In the genomic region with DNA sequence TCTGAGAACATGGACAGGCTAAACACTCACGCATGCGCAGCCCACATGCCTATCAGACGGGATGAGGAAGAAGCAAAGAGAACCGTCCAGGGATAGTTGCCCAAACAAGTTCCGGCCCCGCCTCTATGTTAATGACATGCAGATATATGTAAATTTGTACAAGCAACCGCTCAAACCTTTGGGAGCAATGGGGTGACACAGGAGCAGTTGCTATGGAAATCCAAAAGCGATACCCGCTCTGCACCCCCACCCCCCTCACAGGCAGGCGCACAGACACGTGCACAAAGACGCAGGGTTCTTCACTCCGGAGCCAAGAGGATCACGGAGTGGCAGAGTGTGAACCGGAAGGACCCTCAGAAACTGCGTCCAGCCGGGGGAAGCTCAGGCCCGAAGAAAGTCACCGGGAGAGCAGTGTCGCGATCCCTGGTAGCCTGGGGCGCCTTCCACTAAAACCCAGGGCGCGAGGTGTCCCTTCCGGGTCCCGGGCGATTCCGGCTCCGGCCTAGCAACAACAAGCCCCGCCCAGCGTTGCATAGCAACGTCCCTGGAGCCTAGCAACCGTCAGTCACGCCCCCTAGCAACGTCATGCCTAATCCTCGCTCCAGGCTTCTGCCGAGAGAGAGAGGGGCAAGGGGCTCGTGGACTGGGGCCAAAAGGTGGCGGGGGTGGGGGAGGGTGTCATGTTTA, we compare ENCODE assay signal across 8 cellular contexts. TPM values are rescaled to one million over a fixed set of nuclear protein-coding genes. Genes with fewer than 3 reads are reported as not detected.
A peak's percentile ranks its signal among the peaks of the same experiment; 100 is the strongest.
DNase-seq lines count a peak whose midpoint lies in the region; ATAC-seq and TF ChIP-seq lines count a peak whose summit lies in the region.

No MANE protein-coding gene starts in this region.

- peak overlapping the region; percentile 71 for H3K9ac ChIP-seq in IMR-90 (ENCODE audit: low read depth, low read length)

- peak overlapping the region; percentile 66 for H2BK5ac ChIP-seq in IMR-90 (ENCODE audit: low read depth, low read length, poor library complexity, severe bottlenecking)

- peak overlapping the region; percentile 91 for H3K4me2 ChIP-seq in IMR-90 (ENCODE audit: low read depth, low read length)

- WGBS in IMR-90 (ENCODE audit: extremely low coverage in 2 of 2, insufficient read length in 1 of 2), 2 experiments, result 2% methylated on average over 10 of the region's 39 CpGs; no CpG with 5 or more reads in 1 of the 2 experiments

- peak overlapping the region; percentile 91 for H3K56ac ChIP-seq in IMR-90 (ENCODE audit: extremely low read depth, insufficient read depth, low read length)

- no peaks in the 10 kb centered on the region for H3K9me3 ChIP-seq in IMR-90 (ENCODE audit: control insufficient read depth, insufficient read depth, low read length)

- peak overlapping the region; percentile 97 for H2AK9ac ChIP-seq in IMR-90 (replicated peaks; ENCODE audit: low read depth, low read length, poor library complexity)

- no peaks in the 10 kb centered on the region for H3K9me3 Mint-ChIP-seq in Calu3 (ENCODE audit: low read depth, unreplicated experiment)
- H3K9me3 Mint-ChIP-seq in neural crest cell, result no peaks in the 10 kb centered on the region
- no peaks in the 10 kb centered on the region for H3K9me3 Mint-ChIP-seq in stimulated activated naive CD8-positive, alpha-beta T cell treated with anti-CD3 and anti-CD28 coated beads, Interleukin-15, amount 100 ng/mL, for 72 hours

- in situ Hi-C loops in IMR-90 (cut with MboI; ENCODE audit: low sequenced_read_pairs), result loop anchor here (5.0 kb wide), 1 partner anchor 126 kb away; no protein-coding TSS in a partner anchor

- H3K27ac Mint-ChIP-seq in Calu3 (ENCODE audit: unreplicated experiment) (peak overlapping the region; percentile 80), neural crest cell (ENCODE audit: unreplicated experiment) (peak overlapping the region; percentile 95)
- H3K27ac Mint-ChIP-seq in stimulated activated naive CD8-positive, alpha-beta T cell treated with anti-CD3 and anti-CD28 coated beads, Interleukin-15, amount 100 ng/mL, for 72 hours, result peak overlapping the region; percentile 84 to 92

- H3K4me3 Mint-ChIP-seq in Calu3 (ENCODE audit: low read depth, unreplicated experiment) (peak overlapping the region; percentile 73), neural crest cell (peak overlapping the region; percentile 96)
- H3K4me3 Mint-ChIP-seq in stimulated activated naive CD8-positive, alpha-beta T cell treated with anti-CD3 and anti-CD28 coated beads, Interleukin-15, amount 100 ng/mL, for 72 hours, result peak overlapping the region; percentile 83 to 88

- H3K23ac ChIP-seq in IMR-90 (ENCODE audit: low read depth, low read length), result peak overlapping the region; percentile 95

- peak overlapping the region; percentile 97 for H3K4ac ChIP-seq in IMR-90 (ENCODE audit: low read depth, low read length)

- CTCF ChIA-PET in Calu3 (lab: Charles Lee), result interaction anchor here (0.9 to 2.6 kb wide), 30 partner anchors 10 to 607 kb away, joined by 3 to 30 read pairs (median 7); partner anchors contain the start of genes ADGRB2 and PEF1
- CTCF ChIA-PET in IMR-90 (lab: Yijun Ruan, JAX), result interaction anchor here (0.7 to 2.1 kb wide), 16 partner anchors 10 to 366 kb away, joined by 3 to 11 read pairs (median 3); partner anchors contain the start of gene COL16A1

- H3K79me1 ChIP-seq in IMR-90 (ENCODE audit: low read depth in 1 of 2, low read length in 2 of 2), result peaks cover 0 to 16% of the 10 kb centered on the region in 2 experiments; a peak in 2 of 4 replicates

- TSS peak; percentile 87 for BruUV-seq in Calu3 (replicated peaks; lab: Mats Ljungman, UMichigan)
- BruUV-seq in IMR-90 (replicated peaks; lab: Mats Ljungman, UMichigan), result no TSS peak

- H3K18ac ChIP-seq in IMR-90 (ENCODE audit: low read depth, low read length), result peak overlapping the region; percentile 58

- peak overlapping the region; percentile 66 for H4K5ac ChIP-seq in IMR-90 (ENCODE audit: low read depth, low read length)

- no peak for TF ChIP-seq CTCF in Calu3 (IDR thresholded peaks at IDR 0.05; ENCODE audit: unreplicated experiment)
- TF ChIP-seq CTCF in IMR-90 (conservative IDR thresholded peaks at IDR 0.05; ENCODE audit: low read depth, low read length), result no peak
- no peak for TF ChIP-seq CTCF in foreskin fibroblast (IDR thresholded peaks at IDR 0.05; ENCODE audit: low read depth, low read length)
- no peak for TF ChIP-seq CTCF in neural crest cell (conservative IDR thresholded peaks at IDR 0.05)

- ATAC-seq in GM21447 (IDR thresholded peaks at IDR 0.05; ENCODE audit: unreplicated experiment), result peak; percentile 77
- peak; percentile 71 for ATAC-seq in IMR-90 (ENCODE audit: low read depth)
- peak; percentile 83 for ATAC-seq in stimulated activated naive CD8-positive, alpha-beta T cell treated with anti-CD3 and anti-CD28 coated beads, Interleukin-15, amount 100 ng/mL, for 72 hours

- no peaks in the 10 kb centered on the region for H3K27me3 ChIP-seq in IMR-90 (ENCODE audit: control insufficient read depth, insufficient read depth, low read length)

- peaks cover 4% of the 10 kb centered on the region for H3K4me1 ChIP-seq in IMR-90 (ENCODE audit: control insufficient read depth, insufficient read depth, low read length)

- peak overlapping the region; percentile 60; the same call in 1 of the 2 replicates for H2BK20ac ChIP-seq in IMR-90 (ENCODE audit: low read depth, low read length)

- TF ChIP-seq POLR2A in IMR-90 (IDR thresholded peaks at IDR 0.05; ENCODE audit: low read depth, low read length), result peak; percentile 50; the same call in 1 of the 2 replicates

- peaks cover 11% of the 10 kb centered on the region for H4K20me1 ChIP-seq in IMR-90 (ENCODE audit: insufficient read depth, low read length)

- POLR2A ChIA-PET in IMR-90 (lab: Charles Lee; ENCODE audit: unreplicated experiment), result no interaction called here

- H3K4me1 Mint-ChIP-seq in Calu3 (ENCODE audit: low read depth, unreplicated experiment) (peaks cover 10% of the 10 kb centered on the region), neural crest cell (peaks cover 40% of the 10 kb centered on the region)
- peaks cover 25% of the 10 kb centered on the region for H3K4me1 Mint-ChIP-seq in stimulated activated naive CD8-positive, alpha-beta T cell treated with anti-CD3 and anti-CD28 coated beads, Interleukin-15, amount 100 ng/mL, for 72 hours

- H2AFZ ChIP-seq in IMR-90 (replicated peaks; ENCODE audit: low read length, poor library complexity), result peak overlapping the region; percentile 100

- H3K27me3 Mint-ChIP-seq in Calu3 (ENCODE audit: unreplicated experiment), result no peaks in the 10 kb centered on the region
- no peaks in the 10 kb centered on the region for H3K27me3 Mint-ChIP-seq in neural crest cell (ENCODE audit: low read depth)
- no peaks in the 10 kb centered on the region for H3K27me3 Mint-ChIP-seq in stimulated activated naive CD8-positive, alpha-beta T cell treated with anti-CD3 and anti-CD28 coated beads, Interleukin-15, amount 100 ng/mL, for 72 hours

- peak overlapping the region; percentile 95 for H4K91ac ChIP-seq in IMR-90 (ENCODE audit: insufficient read depth, low read depth, low read length)

- peak; percentile 96 for DNase-seq in Calu3
- peak; percentile 89 for DNase-seq in IMR-90
- peak; percentile 68 for DNase-seq in SHP77 treated with DMSO at 0.1 percent for 48 hours (lab: John Stamatoyannopoulos, UW)
- peak; percentile 62 for DNase-seq in activated gamma-delta T cell (lab: John Stamatoyannopoulos, UW)
- peak; percentile 88 to 97 for DNase-seq in foreskin fibroblast
- peak; percentile 97 for DNase-seq in neural crest cell (ENCODE audit: low read depth, low spot score)
- DNase-seq in stimulated activated naive CD8-positive, alpha-beta T cell treated with anti-CD3 and anti-CD28 coated beads, Interleukin-15, amount 100 ng/mL, for 72 hours, result peak; percentile 86 to 91

- peak overlapping the region; percentile 78 for H3K27ac ChIP-seq in IMR-90 (ENCODE audit: insufficient read depth, low read length)

- H2BK15ac ChIP-seq in IMR-90 (ENCODE audit: low read depth, low read length), result peak overlapping the region; percentile 78; the same call in 1 of the 3 replicates

- H2AK5ac ChIP-seq in IMR-90 (ENCODE audit: low read depth, low read length), result peak overlapping the region; percentile 90

- H3K36me3 ChIP-seq in IMR-90 (ENCODE audit: control insufficient read depth, insufficient read depth, low read length), result no peaks in the 10 kb centered on the region

- H3K4me3 ChIP-seq in IMR-90 (ENCODE audit: insufficient read depth, low read depth, low read length) (peak overlapping the region; percentile 60), foreskin fibroblast (ENCODE audit: low read depth in 1 of 2, low read length in 2 of 2) (peak overlapping the region; percentile 61 to 72)

- peaks cover 22% of the 10 kb centered on the region for H3K36me3 Mint-ChIP-seq in Calu3 (ENCODE audit: insufficient read depth, unreplicated experiment)
- H3K36me3 Mint-ChIP-seq in neural crest cell (ENCODE audit: low read depth), result no peaks in the 10 kb centered on the region

- peaks cover 7% of the 10 kb centered on the region for H3K9me1 ChIP-seq in IMR-90 (ENCODE audit: insufficient read depth, low read length)

- intact Hi-C loops in Calu3 (cut with micrococcal nuclease; ENCODE audit: unreplicated experiment) (loop anchor here (1.0 to 2.0 kb wide), 2 partner anchors 73 to 122 kb away; no protein-coding TSS in a partner anchor), IMR-90 (cut with micrococcal nuclease) (loop anchor here (2.0 kb wide), 4 partner anchors 25 to 223 kb away; partner anchors contain the start of gene COL16A1)

- peak overlapping the region; percentile 99 for H3K14ac ChIP-seq in IMR-90 (replicated peaks; ENCODE audit: low read depth, low read length)

- H4K8ac ChIP-seq in IMR-90 (ENCODE audit: low read depth in 2 of 2, low read length in 2 of 2), result peak overlapping the region; percentile 80 to 97

- H2BK120ac ChIP-seq in IMR-90 (ENCODE audit: low read depth, low read length), result peak overlapping the region; percentile 92

- TF ChIP-seq RAD21 in IMR-90 (IDR thresholded peaks at IDR 0.05; ENCODE audit: low read length), result no peak

- dilution Hi-C loops in IMR-90 (cut with HindIII; ENCODE audit: low sequenced_read_pairs, unreplicated experiment), result no loop called here

TF ChIP-seq in IMR-90, 13 proteins besides CTCF, POLR2A, EP300 and RAD21 (continues in another document):
- TF ChIP-seq SMC3 (IDR thresholded peaks at IDR 0.05; ENCODE audit: low read depth, low read length) (no peak), CHD1 (IDR thresholded peaks at IDR 0.05; ENCODE audit: low read depth, low read length) (no peak), MAZ (IDR thresholded peaks at IDR 0.05; ENCODE audit: borderline replicate concordance, low read depth, low read length) (no peak; the same call in 1 of the 2 replicates)

RNA-seq across cellular contexts. Expression of gene ADGRB2, which starts 24.1 kb away (rescaled TPM):
- total RNA-seq in Calu3 (2022), result 1.9 and 2.9 TPM in 2 replicates
- total RNA-seq in IMR-90 (2012; rRNA removed), result 2.2 and 2.5 TPM in 2 replicates
- 11.9 TPM in 2 replicates for polyA plus RNA-seq in IMR-90 (2012; rRNA removed)
- polyA plus RNA-seq in IMR-90 (2012; cell fraction: cytosol; rRNA removed), result 6.4 and 15.9 TPM in 2 replicates
- 38.7 and 77.7 TPM in 2 replicates for polyA plus RNA-seq in IMR-90 (2012; cell fraction: nucleus; rRNA removed; ENCODE audit: low replicate concordance)
- total RNA-seq in neural crest cell, result 17.8 and 18.8 TPM in 2 replicates

RNA-seq across cellular contexts. Expression of gene SPOCD1, which starts 27.5 kb away (rescaled TPM):
- total RNA-seq in Calu3 (2022) (6.3 and 8.4 TPM in 2 replicates), IMR-90 (2012; rRNA removed) (42.2 and 59.7 TPM in 2 replicates), neural crest cell (0.56 and 0.61 TPM in 2 replicates)
- polyA plus RNA-seq in IMR-90 (2012; rRNA removed), result 132 and 135 TPM in 2 replicates
- 61.6 and 91.4 TPM in 2 replicates for polyA plus RNA-seq in IMR-90 (2012; cell fraction: cytosol; rRNA removed)
- polyA plus RNA-seq in IMR-90 (2012; cell fraction: nucleus; rRNA removed; ENCODE audit: low replicate concordance), result 471 and 772 TPM in 2 replicates

Comparison
In these comparisons a context has a peak if more than half of its experiments do, and no peak if none do; other contexts are left out.
1. Peak in every context shown above with its lines: DNase-seq, ATAC-seq, H3K4me3 ChIP-seq and H3K27ac ChIP-seq.